ENCODE assay signal across 11 cellular contexts in the genomic region with DNA sequence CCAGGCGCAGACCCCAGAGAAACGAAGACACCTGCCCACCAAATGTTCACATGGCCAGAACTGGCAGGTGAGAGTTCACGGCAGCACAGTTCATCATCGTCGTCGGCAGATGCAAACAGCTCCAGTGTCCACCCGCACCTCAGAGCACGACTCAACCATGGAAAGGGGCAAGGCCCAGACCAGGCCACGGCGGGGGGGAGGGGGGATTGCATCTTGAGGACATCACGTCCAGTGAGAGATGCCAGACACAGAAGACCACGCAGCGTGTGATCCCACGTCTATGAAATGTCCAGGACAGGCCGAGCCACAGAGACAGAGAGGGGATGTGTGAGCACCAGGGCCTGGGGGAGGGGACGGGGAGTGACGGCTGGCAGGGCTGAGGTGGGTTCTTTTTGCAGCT. TPM values are rescaled to one million over a fixed set of nuclear protein-coding genes. Genes with fewer than 3 reads are reported as not detected.
A peak's percentile ranks its signal among the peaks of the same experiment; 100 is the strongest.
DNase-seq lines count a peak whose midpoint lies in the region; ATAC-seq, FAIRE-seq and TF ChIP-seq lines count a peak whose summit lies in the region.
"Had no signal": no experiment of that assay in that cellular context is flagged by ENCODE, and none has a peak within 500 bp of the region (broad histone marks: within the 10 kb centered on the region; RNA-seq: fewer than 3 reads in every experiment).

No MANE protein-coding gene starts in this region.

- no peak overlapping the region for H3K4me2 ChIP-seq in astrocyte (ENCODE audit: low read length)

- ATAC-seq in natural killer cell, result no peak
- ATAC-seq: right cardiac atrium had no signal

- peaks cover 95% of the 10 kb centered on the region for H3K79me2 ChIP-seq in astrocyte (ENCODE audit: insufficient read depth, low read length)

- no peaks in the 10 kb centered on the region for H3K9me3 ChIP-seq in astrocyte (ENCODE audit: insufficient read depth, low read depth, low read length)

- no peak overlapping the region for H2AFZ ChIP-seq in astrocyte (ENCODE audit: low read depth, low read length)

- H3K36me3 ChIP-seq in astrocyte (ENCODE audit: insufficient read depth, low read length), result peaks cover 4% of the 10 kb centered on the region

- intact Hi-C loops in natural killer cell (cut with micrococcal nuclease), result no loop called here

- H3K4me3 Mint-ChIP-seq in astrocyte (ENCODE audit: unreplicated experiment) (no peak overlapping the region), natural killer cell (peak overlapping the region; percentile 75)

- H3K27me3 Mint-ChIP-seq in astrocyte (ENCODE audit: low read depth, unreplicated experiment), result no peaks in the 10 kb centered on the region
- H3K27me3 Mint-ChIP-seq in natural killer cell (ENCODE audit: low read depth in 2 of 2), result no peaks in the 10 kb centered on the region

- TF ChIP-seq CTCF in astrocyte (IDR thresholded peaks at IDR 0.05; ENCODE audit: insufficient read depth, low read depth, low read length) (no peak), natural killer cell (IDR thresholded peaks at IDR 0.05) (no peak)

- H3K4me1 ChIP-seq in astrocyte (ENCODE audit: insufficient read depth, low read length), result peaks cover 7% of the 10 kb centered on the region

- H3K9me3 Mint-ChIP-seq in astrocyte (ENCODE audit: unreplicated experiment) (no peaks in the 10 kb centered on the region), natural killer cell (no peaks in the 10 kb centered on the region)

- DNase-seq in astrocyte (ENCODE audit: low read depth), result no peak
- no peak for DNase-seq in natural killer cell
- DNase-seq in SW 1271 (lab: John Stamatoyannopoulos, UW), result no peak
- DNase-seq: COR-L47, dermis blood vessel endothelial cell, NCI-H1417 treated with DMSO at 0.1 percent for 48 hours, NCI-H526, right cardiac atrium, RPMI8226 had no signal

- H3K4me1 Mint-ChIP-seq in astrocyte (ENCODE audit: low read depth, unreplicated experiment) (peaks cover 8% of the 10 kb centered on the region), natural killer cell (peaks cover 40 to 55% of the 10 kb centered on the region in 2 donors)

- H3K4me3 ChIP-seq in astrocyte (ENCODE audit: insufficient read depth, low read depth, low read length), result no peak overlapping the region

- H4K20me1 ChIP-seq in astrocyte (ENCODE audit: insufficient read depth, low read length), result peaks cover 84% of the 10 kb centered on the region

- no peak overlapping the region for H3K27ac ChIP-seq in astrocyte (ENCODE audit: low read depth, low read length)

- H3K9ac ChIP-seq in astrocyte (ENCODE audit: low read length), result no peak overlapping the region

- no peaks in the 10 kb centered on the region for H3K27me3 ChIP-seq in astrocyte (ENCODE audit: insufficient read depth, low read length)

- FAIRE-seq in astrocyte (lab: Jason Lieb, UNC), result no peak

- H3K36me3 Mint-ChIP-seq in astrocyte (ENCODE audit: low read depth, unreplicated experiment) (no peaks in the 10 kb centered on the region), natural killer cell (no peaks in the 10 kb centered on the region)

- peak overlapping the region; percentile 53 for H3K27ac Mint-ChIP-seq in astrocyte (ENCODE audit: unreplicated experiment)
- H3K27ac Mint-ChIP-seq in natural killer cell, result peak overlapping the region; percentile 98

RNA-seq across cellular contexts. Expression of gene RNF126, which starts 7.3 kb away (rescaled TPM):
- total RNA-seq in astrocyte, result 58.3 and 58.5 TPM in 2 replicates
- 100 to 1,000 TPM; 119 to 149 (median 146) TPM for total RNA-seq in natural killer cell

RNA-seq across cellular contexts. Expression of gene FGF22, which starts 16.0 kb away (rescaled TPM):
- total RNA-seq in astrocyte, result 0.25 TPM in 1 of 2 replicates, not detected in the other
- total RNA-seq in natural killer cell, result under 1 TPM; 0.31 to 0.58 (median 0.41) TPM
- total RNA-seq: dermis blood vessel endothelial cell, fibroblast of villous mesenchyme had no signal

RNA-seq across cellular contexts. Expression of gene FSTL3, which starts 20.5 kb away (rescaled TPM):
- total RNA-seq in astrocyte (72.0 and 78.8 TPM in 2 replicates), natural killer cell (1 to 10 TPM; 1.5 to 1.9 (median 1.5) TPM)

RNA-seq across cellular contexts. Expression of gene POLRMT, which starts 22.4 kb away (rescaled TPM):
- 43.4 and 45.3 TPM in 2 replicates for total RNA-seq in astrocyte
- 10 to 100 TPM; 57.2 to 58.5 (median 57.6) TPM for total RNA-seq in natural killer cell

RNA-seq across cellular contexts. Expression of gene PRSS57, which starts 39.6 kb away (rescaled TPM):
- total RNA-seq in astrocyte (not detected in 2 replicates), natural killer cell (10 to 100 TPM in 1 of 3 donors, 1 to 10 TPM in 2; 1.5 to 11.7 (median 4.5) TPM)
- total RNA-seq: dermis blood vessel endothelial cell, fibroblast of villous mesenchyme, right cardiac atrium, temporal lobe had no signal

Comparison
In these comparisons a context has a peak if more than half of its experiments do, and no peak if none do; other contexts are left out.
1. RNA of gene FSTL3, which starts 20.5 kb away (total RNA-seq): 72.0 to 78.8 TPM in astrocyte; 1.5 to 1.9 TPM in natural killer cell; every median in the first group is over 10 times any median in the second.